ENCODE assay signal across 8 cellular contexts in the genomic region with DNA sequence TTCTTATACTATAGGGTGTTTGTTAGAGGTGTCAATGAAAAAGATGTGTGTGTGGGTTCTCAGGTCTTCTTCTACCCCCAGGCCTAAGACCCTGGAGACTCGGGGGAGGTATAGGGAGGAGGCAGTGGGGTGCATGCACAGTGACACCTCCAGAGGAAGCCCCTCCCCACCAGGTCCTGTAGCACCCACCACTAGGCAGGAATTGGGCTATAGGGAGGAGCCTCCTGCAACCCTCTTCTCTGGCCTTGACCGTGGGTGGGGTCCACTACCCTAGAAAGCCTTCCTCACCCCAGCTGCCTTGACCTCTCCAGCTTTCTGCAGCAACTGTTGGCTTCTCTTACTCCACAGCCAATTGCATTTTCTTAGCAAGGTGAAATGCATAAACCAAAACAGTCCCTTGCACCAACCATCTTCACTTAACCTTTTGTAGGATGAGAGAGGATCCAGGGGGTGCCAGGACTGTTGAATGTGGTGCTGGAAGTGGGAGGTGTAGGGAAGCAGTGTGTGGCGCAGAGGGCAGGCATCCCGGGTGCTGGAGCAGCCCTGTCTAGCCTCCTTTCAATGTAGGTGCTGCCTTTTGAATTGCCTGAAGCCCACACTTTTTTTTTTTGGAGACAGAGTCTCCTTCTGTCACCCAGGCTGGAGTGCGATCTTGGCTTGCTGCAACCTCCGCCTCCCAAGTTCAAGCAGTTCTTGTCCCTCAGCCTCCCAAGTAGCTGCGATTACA.
DNase-seq lines count a peak whose midpoint lies in the region; ATAC-seq and TF ChIP-seq lines count a peak whose summit lies in the region.

No MANE protein-coding gene starts in this region.

- H3K27ac Mint-ChIP-seq in activated T-helper 1 cell treated with anti-CD3 and anti-CD28 coated beads, Interleukin-12 subunit alpha, Interleukin-12 subunit beta, Interleukin-2, Interleukin-4 antibody, amounts not matched to agents 30 ng/mL and 10 ng/mL and 1 ng/mL, durations not matched to agents 14 hours and 24 hours and 36 hours = peak overlapping the region; percentile 86
- peak overlapping the region; percentile 89 to 93 for H3K27ac Mint-ChIP-seq in natural killer cell

- H3K27me3 ChIP-seq in A673 (replicated peaks; ENCODE audit: insufficient read depth, low read depth, low read length, poor library complexity) = no peaks in the 10 kb centered on the region

- no peak overlapping the region for H3K4me3 ChIP-seq in A673 (ENCODE audit: low read depth, low read length, poor library complexity, severe bottlenecking)

- no peak for DNase-seq in A673 (ENCODE audit: low spot score)
- DNase-seq in activated T-helper 1 cell treated with anti-CD3 and anti-CD28 coated beads, Interleukin-12 subunit alpha, Interleukin-12 subunit beta, Interleukin-2, Interleukin-4 antibody, amounts not matched to agents 30 ng/mL and 10 ng/mL and 1 ng/mL, durations not matched to agents 14 hours and 24 hours and 36 hours (ENCODE audit: low spot score) = no peak
- DNase-seq in natural killer cell = no peak
- no peak for DNase-seq in COR-L47 (lab: John Stamatoyannopoulos, UW)
- no peak for DNase-seq in cerebellum (ENCODE audit: low spot score)

- CTCF ChIA-PET in A673 (lab: Charles Lee) = interaction anchor here (0.7 to 6.7 kb wide), 9 partner anchors 10 to 317 kb away, joined by 3 to 203 read pairs (median 4); no protein-coding TSS in a partner anchor

- POLR2A ChIA-PET in A673 (lab: Charles Lee; ENCODE audit: low non-redundant PET) = no interaction called here

- peaks cover 16% of the 10 kb centered on the region for H3K4me1 ChIP-seq in A673 (ENCODE audit: insufficient read depth, low read length, poor library complexity, severe bottlenecking)

- peaks cover 48% of the 10 kb centered on the region for H3K4me1 Mint-ChIP-seq in activated T-helper 1 cell treated with anti-CD3 and anti-CD28 coated beads, Interleukin-12 subunit alpha, Interleukin-12 subunit beta, Interleukin-2, Interleukin-4 antibody, amounts not matched to agents 30 ng/mL and 10 ng/mL and 1 ng/mL, durations not matched to agents 14 hours and 24 hours and 36 hours (ENCODE audit: low read depth)
- peaks cover 53 to 66% of the 10 kb centered on the region in 2 donors for H3K4me1 Mint-ChIP-seq in natural killer cell

- peak; percentile 3 for ATAC-seq in GM19438 (IDR thresholded peaks at IDR 0.05; ENCODE audit: low read depth, unreplicated experiment)
- ATAC-seq in natural killer cell = peak in 1 of 3 donors; percentile 11
- ATAC-seq in GM21786 (IDR thresholded peaks at IDR 0.05; ENCODE audit: unreplicated experiment) = no peak
- ATAC-seq in HG03108 (IDR thresholded peaks at IDR 0.05; ENCODE audit: unreplicated experiment) = no peak

- H3K36me3 Mint-ChIP-seq in activated T-helper 1 cell treated with anti-CD3 and anti-CD28 coated beads, Interleukin-12 subunit alpha, Interleukin-12 subunit beta, Interleukin-2, Interleukin-4 antibody, amounts not matched to agents 30 ng/mL and 10 ng/mL and 1 ng/mL, durations not matched to agents 14 hours and 24 hours and 36 hours (ENCODE audit: low read depth) = peaks cover 21% of the 10 kb centered on the region
- no peaks in the 10 kb centered on the region for H3K36me3 Mint-ChIP-seq in natural killer cell

- H3K9me3 ChIP-seq in A673 (ENCODE audit: low read depth, low read length, poor library complexity, severe bottlenecking) = no peaks in the 10 kb centered on the region

- intact Hi-C loops in A673 (cut with micrococcal nuclease; ENCODE audit: unreplicated experiment) = loop anchor here (1.0 to 10.0 kb wide), 4 partner anchors 63 to 317 kb away; a partner anchor contains a TSS
- intact Hi-C loops in activated T-helper 1 cell treated with anti-CD3 and anti-CD28 coated beads, Interleukin-12 subunit alpha, Interleukin-12 subunit beta, Interleukin-2, Interleukin-4 antibody, amounts not matched to agents 30 ng/mL and 10 ng/mL and 1 ng/mL, durations not matched to agents 14 hours and 24 hours and 36 hours (cut with micrococcal nuclease) = loop anchor here (1.0 to 2.0 kb wide), 3 partner anchors 63 to 191 kb away; a partner anchor contains a TSS
- intact Hi-C loops in natural killer cell (cut with micrococcal nuclease) = loop anchor here (1.0 kb wide), 1 partner anchor 63 kb away; no protein-coding TSS in a partner anchor

- TF ChIP-seq CTCF in A673 (conservative IDR thresholded peaks at IDR 0.05; ENCODE audit: low read depth, low read length) (no peak), natural killer cell (IDR thresholded peaks at IDR 0.05) (peak; percentile 9)

- BruUV-seq in A673 (replicated peaks; lab: Mats Ljungman, UMichigan) = no TSS peak

- H3K4me3 Mint-ChIP-seq in activated T-helper 1 cell treated with anti-CD3 and anti-CD28 coated beads, Interleukin-12 subunit alpha, Interleukin-12 subunit beta, Interleukin-2, Interleukin-4 antibody, amounts not matched to agents 30 ng/mL and 10 ng/mL and 1 ng/mL, durations not matched to agents 14 hours and 24 hours and 36 hours = no peak overlapping the region
- H3K4me3 Mint-ChIP-seq in natural killer cell = peak overlapping the region; percentile 28

- no peaks in the 10 kb centered on the region for H3K9me3 Mint-ChIP-seq in activated T-helper 1 cell treated with anti-CD3 and anti-CD28 coated beads, Interleukin-12 subunit alpha, Interleukin-12 subunit beta, Interleukin-2, Interleukin-4 antibody, amounts not matched to agents 30 ng/mL and 10 ng/mL and 1 ng/mL, durations not matched to agents 14 hours and 24 hours and 36 hours
- H3K9me3 Mint-ChIP-seq in natural killer cell = no peaks in the 10 kb centered on the region

- peak overlapping the region; percentile 14 for H3K27ac ChIP-seq in A673 (ENCODE audit: low read depth, low read length, poor library complexity, severe bottlenecking)

- no peaks in the 10 kb centered on the region for H3K27me3 Mint-ChIP-seq in activated T-helper 1 cell treated with anti-CD3 and anti-CD28 coated beads, Interleukin-12 subunit alpha, Interleukin-12 subunit beta, Interleukin-2, Interleukin-4 antibody, amounts not matched to agents 30 ng/mL and 10 ng/mL and 1 ng/mL, durations not matched to agents 14 hours and 24 hours and 36 hours (ENCODE audit: insufficient read depth)
- no peaks in the 10 kb centered on the region for H3K27me3 Mint-ChIP-seq in natural killer cell (ENCODE audit: low read depth in 2 of 2)

- no peaks in the 10 kb centered on the region for H3K36me3 ChIP-seq in A673 (ENCODE audit: insufficient read depth, low read length, poor library complexity, severe bottlenecking)
